ENCODE assay signal across 9 cellular contexts in the genomic region with DNA sequence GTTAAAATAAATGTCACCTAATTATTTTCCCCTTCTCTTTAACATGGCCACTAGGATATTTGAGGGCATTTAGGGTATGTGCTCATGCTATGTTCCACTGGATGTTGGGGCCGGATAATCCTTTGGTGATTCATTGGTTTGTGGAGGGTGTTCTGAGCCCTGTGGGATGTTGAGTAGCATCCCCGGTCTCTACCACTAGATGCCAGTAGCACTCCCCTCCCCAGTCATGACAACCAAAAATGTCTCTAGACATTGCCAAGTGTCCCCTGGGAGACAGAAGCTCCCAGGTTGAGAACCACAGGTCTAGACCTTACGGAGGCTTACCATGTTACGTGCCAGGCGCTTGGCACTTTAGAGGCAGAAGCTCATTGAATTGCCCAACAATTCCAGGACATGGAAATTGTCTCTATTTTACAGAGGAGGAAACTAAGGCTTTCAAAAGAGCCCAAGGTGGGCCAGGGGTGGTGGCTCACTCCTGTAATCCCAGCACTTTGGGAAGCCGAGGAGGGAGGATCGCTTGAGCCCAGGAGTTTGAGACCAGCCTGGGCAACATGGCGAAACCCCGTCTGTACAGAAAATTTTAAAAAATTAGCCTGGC.
DNase-seq lines count a peak whose midpoint lies in the region; ATAC-seq, FAIRE-seq and TF ChIP-seq lines count a peak whose summit lies in the region.
"Had no signal": no experiment of that assay in that cellular context is flagged by ENCODE, and none has a peak within 500 bp of the region (broad histone marks: within the 10 kb centered on the region; RNA-seq: fewer than 3 reads in every experiment).

No MANE protein-coding gene starts in this region.

- peak; percentile 66 to 71 (median 69) for TF ChIP-seq CTCF in nephron (IDR thresholded peaks at IDR 0.05; ENCODE audit: unreplicated experiment in 3 of 3)

- H3K27me3 Mint-ChIP-seq in nephron (ENCODE audit: low read depth): peaks cover 34% of the 10 kb centered on the region

- H3K27ac Mint-ChIP-seq in nephron: no peak overlapping the region
- H3K27ac Mint-ChIP-seq: activated naive CD8-positive, alpha-beta T cell had no signal

- DNase-seq in NCI-H1436 (lab: John Stamatoyannopoulos, UW): peak; percentile 38
- no peak for DNase-seq in NCI-H1436 treated with DMSO at 0.1 percent for 48 hours (lab: John Stamatoyannopoulos, UW)
- DNase-seq in HTR-8/SVneo (ENCODE audit: insufficient read length, low spot score): peak; percentile 83
- peak; percentile 19 for DNase-seq in SHP77 treated with DMSO at 0.1 percent for 48 hours (lab: John Stamatoyannopoulos, UW)
- DNase-seq in dedifferentiated amniotic fluid mesenchymal stem cell (ENCODE audit: extremely low spot score): peak; percentile 69

- no peak for FAIRE-seq in HTR-8/SVneo (lab: Jason Lieb, UNC)

- no peaks in the 10 kb centered on the region for H3K9me3 Mint-ChIP-seq in nephron

- no peaks in the 10 kb centered on the region for H3K4me1 Mint-ChIP-seq in nephron

- H3K4me3 Mint-ChIP-seq in nephron: no peak overlapping the region
- H3K4me3 Mint-ChIP-seq: activated naive CD8-positive, alpha-beta T cell had no signal

- H3K36me3 Mint-ChIP-seq in nephron (ENCODE audit: low read depth): peaks cover 9% of the 10 kb centered on the region
- H3K36me3 Mint-ChIP-seq: activated naive CD8-positive, alpha-beta T cell had no signal

- ATAC-seq in HG02678 (IDR thresholded peaks at IDR 0.05; ENCODE audit: unreplicated experiment): no peak
- ATAC-seq in GM21367 (IDR thresholded peaks at IDR 0.05; ENCODE audit: unreplicated experiment): no peak
